ENCODE assay signal across 8 cellular contexts in genomic region chr5:59562756-59563389, GRCh38.
DNase-seq lines count a peak whose midpoint lies in the region; ATAC-seq, FAIRE-seq and TF ChIP-seq lines count a peak whose summit lies in the region.

No MANE protein-coding gene starts in this region.

- no peaks in the 10 kb centered on the region for H3K27me3 ChIP-seq in lower lobe of right lung (ENCODE audit: low read depth)

- H3K4me3 ChIP-seq in lower lobe of right lung = no peak overlapping the region

- intact Hi-C loops in lower lobe of right lung (cut with DNase I) = no loop called here

- H3K36me3 ChIP-seq in lower lobe of right lung = no peaks in the 10 kb centered on the region

- FAIRE-seq in GM12891 (lab: Jason Lieb, UNC) = peak; percentile 88

- peak overlapping the region; percentile 66 for H3K27ac ChIP-seq in VCaP
- H3K27ac ChIP-seq in lower lobe of right lung = peak overlapping the region; percentile 37

- peak; percentile 2 for DNase-seq in GM12891 (ENCODE audit: insufficient read length, low spot score)
- DNase-seq in lower lobe of right lung = peak; percentile 70
- DNase-seq in T-helper 9 cell = no peak
- no peak for DNase-seq in NCI-H187 treated with DMSO at 0.1 percent for 48 hours (lab: John Stamatoyannopoulos, UW)
- no peak for DNase-seq in NOMO-1 treated with DMSO at 0.1 percent for 48 hours (lab: John Stamatoyannopoulos, UW; ENCODE audit: unreplicated experiment)

- no peak for TF ChIP-seq POLR2A in GM12891 (IDR thresholded peaks at IDR 0.05; ENCODE audit: low read depth, low read length)

- H3K4me1 ChIP-seq in lower lobe of right lung = peaks cover 15% of the 10 kb centered on the region

- TF ChIP-seq CTCF in VCaP (conservative IDR thresholded peaks at IDR 0.05) = no peak
- TF ChIP-seq CTCF in lower lobe of right lung (IDR thresholded peaks at IDR 0.05) = no peak

- no peaks in the 10 kb centered on the region for H3K9me3 ChIP-seq in lower lobe of right lung

- ATAC-seq in GM21367 (IDR thresholded peaks at IDR 0.05; ENCODE audit: unreplicated experiment) (peak; percentile 95), HG03469 (IDR thresholded peaks at IDR 0.05; ENCODE audit: unreplicated experiment) (peak; percentile 93), lower lobe of right lung (peak; percentile 68 to 91)

TF ChIP-seq in GM12891, 5 proteins besides CTCF, POLR2A, EP300 and RAD21:
- TF ChIP-seq SPI1 (IDR thresholded peaks at IDR 0.05; ENCODE audit: low read depth, low read length) (peak; percentile 86), PAX5 (IDR thresholded peaks at IDR 0.05; ENCODE audit: insufficient read depth, low read length, severe bottlenecking) (no peak)

Comparison
In these comparisons a context has a peak if more than half of its experiments do, and no peak if none do; other contexts are left out.
1. DNase-seq: peak in GM12891 (single experiment) and lower lobe of right lung (single experiment); none in T-helper 9 cell (single experiment), NCI-H187 treated with DMSO at 0.1 percent for 48 hours (single experiment) and NOMO-1 treated with DMSO at 0.1 percent for 48 hours (single experiment).
2. Peak in every context shown above with its lines, with median percentiles within 50 percentile points of each other: ATAC-seq.